Comparison of ENCODE assay signal across 1 cellular context in the genomic region with DNA sequence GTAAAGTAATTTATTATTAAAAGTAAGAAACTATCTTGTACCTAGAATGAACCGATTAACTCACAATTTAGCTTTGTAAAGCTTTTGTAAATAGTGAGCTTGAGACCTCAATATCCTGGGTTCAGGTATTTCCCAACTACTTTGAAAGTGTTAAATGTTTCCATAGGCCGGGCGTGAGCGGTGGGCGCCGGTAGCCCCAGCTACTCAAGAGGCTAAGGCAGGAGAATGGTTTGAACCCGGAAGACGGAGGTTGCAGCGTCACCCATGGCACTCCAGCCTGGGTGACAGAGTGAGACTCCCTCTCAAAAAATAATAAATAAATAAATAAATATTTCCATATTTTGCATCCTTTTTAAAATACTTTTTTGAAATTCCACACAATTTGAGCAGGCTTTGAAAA.
TF ChIP-seq lines count a peak whose summit lies in the region.

No MANE protein-coding gene starts in this region.

TF ChIP-seq in GM23338, 12 proteins besides CTCF, POLR2A, EP300 and RAD21 (continued from another document):
- no peak for TF ChIP-seq ZNF462 (CRISPR knock-in tag; IDR thresholded peaks at IDR 0.05)
- TF ChIP-seq, protein P1, sequence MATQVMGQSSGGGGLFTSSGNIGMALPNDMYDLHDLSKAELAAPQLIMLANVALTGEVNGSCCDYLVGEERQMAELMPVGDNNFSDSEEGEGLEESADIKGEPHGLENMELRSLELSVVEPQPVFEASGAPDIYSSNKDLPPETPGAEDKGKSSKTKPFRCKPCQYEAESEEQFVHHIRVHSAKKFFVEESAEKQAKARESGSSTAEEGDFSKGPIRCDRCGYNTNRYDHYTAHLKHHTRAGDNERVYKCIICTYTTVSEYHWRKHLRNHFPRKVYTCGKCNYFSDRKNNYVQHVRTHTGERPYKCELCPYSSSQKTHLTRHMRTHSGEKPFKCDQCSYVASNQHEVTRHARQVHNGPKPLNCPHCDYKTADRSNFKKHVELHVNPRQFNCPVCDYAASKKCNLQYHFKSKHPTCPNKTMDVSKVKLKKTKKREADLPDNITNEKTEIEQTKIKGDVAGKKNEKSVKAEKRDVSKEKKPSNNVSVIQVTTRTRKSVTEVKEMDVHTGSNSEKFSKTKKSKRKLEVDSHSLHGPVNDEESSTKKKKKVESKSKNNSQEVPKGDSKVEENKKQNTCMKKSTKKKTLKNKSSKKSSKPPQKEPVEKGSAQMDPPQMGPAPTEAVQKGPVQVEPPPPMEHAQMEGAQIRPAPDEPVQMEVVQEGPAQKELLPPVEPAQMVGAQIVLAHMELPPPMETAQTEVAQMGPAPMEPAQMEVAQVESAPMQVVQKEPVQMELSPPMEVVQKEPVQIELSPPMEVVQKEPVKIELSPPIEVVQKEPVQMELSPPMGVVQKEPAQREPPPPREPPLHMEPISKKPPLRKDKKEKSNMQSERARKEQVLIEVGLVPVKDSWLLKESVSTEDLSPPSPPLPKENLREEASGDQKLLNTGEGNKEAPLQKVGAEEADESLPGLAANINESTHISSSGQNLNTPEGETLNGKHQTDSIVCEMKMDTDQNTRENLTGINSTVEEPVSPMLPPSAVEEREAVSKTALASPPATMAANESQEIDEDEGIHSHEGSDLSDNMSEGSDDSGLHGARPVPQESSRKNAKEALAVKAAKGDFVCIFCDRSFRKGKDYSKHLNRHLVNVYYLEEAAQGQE (IDR thresholded peaks at IDR 0.05; ENCODE audit: unreplicated experiment) = no peak
- no peak for TF ChIP-seq JUNB (IDR thresholded peaks at IDR 0.05; ENCODE audit: unreplicated experiment)
- no peak for TF ChIP-seq EZH2 (IDR thresholded peaks at IDR 0.05; ENCODE audit: low read depth, unreplicated experiment)
- no peak for TF ChIP-seq ZNF114 (CRISPR knock-in tag; IDR thresholded peaks at IDR 0.05)
- TF ChIP-seq CREB1 (CRISPR knock-in tag; IDR thresholded peaks at IDR 0.05; ENCODE audit: low read depth) = no peak
- no peak for TF ChIP-seq ZNF331 (CRISPR knock-in tag; IDR thresholded peaks at IDR 0.05; ENCODE audit: low read depth)
- TF ChIP-seq ETS1 (IDR thresholded peaks at IDR 0.05) = no peak
